ENCODE assay signal across 27 cellular contexts in the genomic region with DNA sequence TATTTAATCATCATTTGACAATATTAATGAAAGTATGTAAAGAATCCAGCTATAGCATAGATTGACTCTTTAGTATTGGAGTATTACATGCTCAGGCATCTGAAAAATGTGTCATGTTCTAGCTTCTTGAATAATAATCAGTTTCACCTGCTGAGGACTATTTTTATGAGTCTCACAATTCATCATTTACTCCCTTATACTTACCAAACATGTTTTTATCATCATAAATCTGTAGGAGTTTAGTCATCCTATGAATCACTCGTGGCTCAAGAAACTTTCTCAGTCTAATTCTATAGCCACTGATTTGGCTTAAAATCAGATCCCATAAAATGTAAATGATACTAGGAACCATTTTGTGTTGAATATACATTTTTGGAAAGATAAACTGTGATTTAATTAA.
A peak's percentile ranks its signal among the peaks of the same experiment; 100 is the strongest.
DNase-seq lines count a peak whose midpoint lies in the region; ATAC-seq and TF ChIP-seq lines count a peak whose summit lies in the region.
"Had no signal": no experiment of that assay in that cellular context is flagged by ENCODE, and none has a peak within 500 bp of the region (broad histone marks: within the 10 kb centered on the region; RNA-seq: fewer than 3 reads in every experiment).

No MANE protein-coding gene starts in this region.

- H3K27me3 Mint-ChIP-seq in activated T-cell treated with anti-CD3 and anti-CD28 coated beads, Interleukin-2, amount 50 U/mL, for 72 hours (ENCODE audit: low read depth), result no peaks in the 10 kb centered on the region
- H3K27me3 Mint-ChIP-seq: activated B cell treated with CpG ODN at 0.5 μM for 24 hours; CD4-positive, CD25-positive, alpha-beta regulatory T cell; stimulated activated naive CD8-positive, alpha-beta T cell treated with anti-CD3 and anti-CD28 coated beads, Interleukin-15, amount 100 ng/mL, for 72 hours had no signal

- CTCF ChIA-PET in mammary epithelial cell (lab: Charles Lee; ENCODE audit: low non-redundant PET), result no interaction called here

- no peaks in the 10 kb centered on the region for H3K79me2 ChIP-seq in mammary epithelial cell (ENCODE audit: insufficient read depth, low read length)

- H3K4me1 ChIP-seq in mammary epithelial cell (ENCODE audit: insufficient read depth, low read length), result peaks cover 19% of the 10 kb centered on the region
- H3K4me1 ChIP-seq: A549, SJSA1, vagina had no signal

- no peak overlapping the region for H3K4me3 Mint-ChIP-seq in activated T-cell treated with anti-CD3 and anti-CD28 coated beads, Interleukin-2, amount 50 U/mL, for 72 hours
- H3K4me3 Mint-ChIP-seq: activated B cell treated with CpG ODN at 0.5 μM for 24 hours; CD4-positive, CD25-positive, alpha-beta regulatory T cell; immature natural killer cell; stimulated activated naive CD8-positive, alpha-beta T cell treated with anti-CD3 and anti-CD28 coated beads, Interleukin-15, amount 100 ng/mL, for 72 hours had no signal

- no TSS peak for BruUV-seq in mammary epithelial cell (replicated peaks; lab: Mats Ljungman, UMichigan)

- dilution Hi-C loops in mammary epithelial cell (cut with HindIII; ENCODE audit: low sequenced_read_pairs), result no loop called here

- no peak overlapping the region for H3K4me3 ChIP-seq in mammary epithelial cell (replicated peaks in 1 of 3; ENCODE audit: insufficient read depth in 1 of 3, low read depth in 2 of 3, low read length in 3 of 3)
- H3K4me3 ChIP-seq: A549, SJSA1, thoracic aorta, vagina had no signal

- no peak for TF ChIP-seq CTCF in mammary epithelial cell (conservative IDR thresholded peaks at IDR 0.05 in 1 of 2, IDR thresholded peaks at IDR 0.05 in 1 of 2; ENCODE audit: extremely low read depth in 1 of 2, insufficient read depth in 1 of 2, low read depth in 1 of 2, low read length in 2 of 2)

- H3K9ac ChIP-seq in mammary epithelial cell (ENCODE audit: insufficient read depth, low read length), result no peak overlapping the region

- peak overlapping the region; percentile 55 for H3K4me2 ChIP-seq in mammary epithelial cell (ENCODE audit: insufficient read depth, low read depth, low read length)
- H3K4me2 ChIP-seq: A549 had no signal

- no peaks in the 10 kb centered on the region for H3K27me3 ChIP-seq in mammary epithelial cell (ENCODE audit: insufficient read depth, low read length)
- H3K27me3 ChIP-seq: SJSA1, vagina had no signal

- no peak overlapping the region for H2AFZ ChIP-seq in mammary epithelial cell (ENCODE audit: low read depth, low read length)

- H4K20me1 ChIP-seq in mammary epithelial cell (ENCODE audit: insufficient read depth, low read length), result no peaks in the 10 kb centered on the region

- WGBS in mammary epithelial cell (ENCODE audit: low coverage, missing lambda C conversion rate), result 0% methylated on average over 1 of the region's 1 CpG

- intact Hi-C loops in mammary epithelial cell (cut with micrococcal nuclease), result no loop called here

- no peaks in the 10 kb centered on the region for H3K4me1 Mint-ChIP-seq in activated T-cell treated with anti-CD3 and anti-CD28 coated beads, Interleukin-2, amount 50 U/mL, for 72 hours (ENCODE audit: low read depth)
- H3K4me1 Mint-ChIP-seq: activated B cell treated with CpG ODN at 0.5 μM for 24 hours; CD4-positive, CD25-positive, alpha-beta regulatory T cell; immature natural killer cell; stimulated activated naive CD8-positive, alpha-beta T cell treated with anti-CD3 and anti-CD28 coated beads, Interleukin-15, amount 100 ng/mL, for 72 hours had no signal

- H3K27ac ChIP-seq in mammary epithelial cell (ENCODE audit: insufficient read depth, low read depth, low read length), result peak overlapping the region; percentile 64
- H3K27ac ChIP-seq: A549, SJSA1, thoracic aorta, vagina had no signal

- DNase-seq in A172 (ENCODE audit: low spot score), result peak; percentile 55
- DNase-seq in HT1080 (ENCODE audit: low read depth), result peak; percentile 50
- peak; percentile 84 for DNase-seq in mammary epithelial cell
- DNase-seq in iris pigment epithelial cell (ENCODE audit: low read depth), result peak; percentile 21
- DNase-seq in activated T-cell treated with anti-CD3 and anti-CD28 coated beads, Interleukin-2, amount 50 U/mL, for 72 hours, result no peak
- DNase-seq: activated B cell treated with CpG ODN at 0.5 μM for 24 hours; activated CD4-positive, alpha-beta T cell treated with anti-CD3 and anti-CD28 coated beads, Interleukin-2, amount 50 U/mL, for 1 hour; activated gamma-delta T cell; activated T-cell treated with anti-CD3 and anti-CD28 coated beads, Interleukin-2, amount 50 U/mL, for 1 hour; AML-193; CD4-positive, CD25-positive, alpha-beta regulatory T cell; immature natural killer cell; IMR-90; left ventricle myocardium superior; MV-4-11; NCI-H1694; NCI-H748 treated with DMSO at 0.1 percent for 48 hours; right cardiac atrium; stimulated activated naive CD8-positive, alpha-beta T cell treated with anti-CD3 and anti-CD28 coated beads, Interleukin-15, amount 100 ng/mL, for 72 hours; T-helper 1 cell had no signal

- ATAC-seq in GM18511 (IDR thresholded peaks at IDR 0.05; ENCODE audit: unreplicated experiment) (no peak), GM21786 (IDR thresholded peaks at IDR 0.05; ENCODE audit: unreplicated experiment) (no peak), HG03095 (IDR thresholded peaks at IDR 0.05; ENCODE audit: unreplicated experiment) (no peak)
- ATAC-seq in activated T-cell treated with anti-CD3 and anti-CD28 coated beads, Interleukin-2, amount 50 U/mL, for 72 hours (replicated peaks in 1 of 2), result no peak
- ATAC-seq: A549; left ventricle myocardium superior; right cardiac atrium; stimulated activated naive CD8-positive, alpha-beta T cell treated with anti-CD3 and anti-CD28 coated beads, Interleukin-15, amount 100 ng/mL, for 72 hours had no signal

- H3K36me3 ChIP-seq in mammary epithelial cell (ENCODE audit: insufficient read depth, low read length), result no peaks in the 10 kb centered on the region
- H3K36me3 ChIP-seq: SJSA1, thoracic aorta, vagina had no signal

- H3K9me3 ChIP-seq in mammary epithelial cell (replicated peaks; ENCODE audit: insufficient read depth, low read length), result no peaks in the 10 kb centered on the region
- H3K9me3 ChIP-seq: A549, thoracic aorta, vagina had no signal

- no peak overlapping the region for H3K27ac Mint-ChIP-seq in activated T-cell treated with anti-CD3 and anti-CD28 coated beads, Interleukin-2, amount 50 U/mL, for 72 hours
- H3K27ac Mint-ChIP-seq: activated B cell treated with CpG ODN at 0.5 μM for 24 hours; CD4-positive, CD25-positive, alpha-beta regulatory T cell; immature natural killer cell; stimulated activated naive CD8-positive, alpha-beta T cell treated with anti-CD3 and anti-CD28 coated beads, Interleukin-15, amount 100 ng/mL, for 72 hours had no signal

- H3K9me3 Mint-ChIP-seq in activated T-cell treated with anti-CD3 and anti-CD28 coated beads, Interleukin-2, amount 50 U/mL, for 72 hours, result peaks cover 7 to 17% of the 10 kb centered on the region in 2 donors
- H3K9me3 Mint-ChIP-seq: activated B cell treated with CpG ODN at 0.5 μM for 24 hours had no signal

- in situ Hi-C loops in mammary epithelial cell (cut with MboI; ENCODE audit: low sequenced_read_pairs in 2 of 2), result no loop called here

- H3K36me3 Mint-ChIP-seq in activated T-cell treated with anti-CD3 and anti-CD28 coated beads, Interleukin-2, amount 50 U/mL, for 72 hours (ENCODE audit: insufficient read depth in 2 of 2), result no peaks in the 10 kb centered on the region
- H3K36me3 Mint-ChIP-seq: CD4-positive, CD25-positive, alpha-beta regulatory T cell; immature natural killer cell had no signal

Comparison
In these comparisons a context has a peak if more than half of its experiments do, and no peak if none do; other contexts are left out.
1. DNase-seq: peak in A172 (single experiment), HT1080 (single experiment), mammary epithelial cell (single experiment) and iris pigment epithelial cell (single experiment); none in activated T-cell treated with anti-CD3 and anti-CD28 coated beads, Interleukin-2, amount 50 U/mL, for 72 hours (0 of 2).